ENCODE assay signal across 1 cellular context in genomic region chr19:1848399-1849131, GRCh38.
TF ChIP-seq lines count a peak whose summit lies in the region.

TSS of gene REXO1 (minus strand) at chr19:1848483. CDS start at chr19:1848358, 125 bp downstream.

TF ChIP-seq in HepG2, 621 proteins besides CTCF, POLR2A, EP300 and RAD21 (continued from another document and continues in another):
- TF ChIP-seq CEBPG (CRISPR knock-in tag; IDR thresholded peaks at IDR 0.05) (0 out of 2 replicates have a peak, but pooled peaks have one; percentile 5), TGIF2 (CRISPR knock-in tag; IDR thresholded peaks at IDR 0.05) (no peak), ZMYM2 (CRISPR knock-in tag; IDR thresholded peaks at IDR 0.05) (0 out of 2 replicates have a peak, but pooled peaks have one; percentile 30), PHF20 (CRISPR knock-in tag; IDR thresholded peaks at IDR 0.05) (peak; percentile 77), THRA (CRISPR knock-in tag; IDR thresholded peaks at IDR 0.05; ENCODE audit: borderline replicate concordance) (0 out of 2 replicates have a peak, but pooled peaks have one; percentile 38), AFF4 (CRISPR knock-in tag; IDR thresholded peaks at IDR 0.05) (no peak), ARID4A (CRISPR knock-in tag; IDR thresholded peaks at IDR 0.05; ENCODE audit: borderline replicate concordance) (no peak; the same call in 1 of the 2 replicates), ZNF629 (CRISPR knock-in tag; conservative IDR thresholded peaks at IDR 0.05) (no peak), HDAC1 (CRISPR knock-in tag; IDR thresholded peaks at IDR 0.05) (peak; percentile 56), REL (CRISPR knock-in tag; conservative IDR thresholded peaks at IDR 0.05) (no peak), ZNF546 (CRISPR knock-in tag; conservative IDR thresholded peaks at IDR 0.05) (0 out of 2 replicates have a peak, but pooled peaks have one; percentile 80), ZNF382 (CRISPR knock-in tag; IDR thresholded peaks at IDR 0.05; ENCODE audit: borderline replicate concordance) (no peak), CBX5 (CRISPR knock-in tag; IDR thresholded peaks at IDR 0.05; ENCODE audit: borderline replicate concordance) (0 out of 2 replicates have a peak, but pooled peaks have one; percentile 37), ATF7-NPFF (CRISPR knock-in tag; IDR thresholded peaks at IDR 0.05; ENCODE audit: low read depth) (0 out of 2 replicates have a peak, but pooled peaks have one; percentile 35), CBFB (CRISPR knock-in tag; IDR thresholded peaks at IDR 0.05) (peak; percentile 79), CSRNP2 (CRISPR knock-in tag; conservative IDR thresholded peaks at IDR 0.05; ENCODE audit: low read depth) (no peak), NR0B2 (CRISPR knock-in tag; IDR thresholded peaks at IDR 0.05) (no peak), ZNF414 (CRISPR knock-in tag; IDR thresholded peaks at IDR 0.05) (0 out of 2 replicates have a peak, but pooled peaks have one; percentile 14), KAT7 (CRISPR knock-in tag; IDR thresholded peaks at IDR 0.05; ENCODE audit: borderline replicate concordance) (no peak; the same call in 1 of the 2 replicates), SMAD9 (CRISPR knock-in tag; IDR thresholded peaks at IDR 0.05) (no peak), ZBTB26 (CRISPR knock-in tag; IDR thresholded peaks at IDR 0.05; ENCODE audit: borderline replicate concordance) (0 out of 2 replicates have a peak, but pooled peaks have one; percentile 26), ZNF770 (CRISPR knock-in tag; IDR thresholded peaks at IDR 0.05) (no peak; the same call in 1 of the 2 replicates), ZBTB46 (CRISPR knock-in tag; IDR thresholded peaks at IDR 0.05; ENCODE audit: borderline replicate concordance) (no peak), SAP130 (CRISPR knock-in tag; IDR thresholded peaks at IDR 0.05; ENCODE audit: low read depth) (peak; percentile 53), ZNF549 (CRISPR knock-in tag; IDR thresholded peaks at IDR 0.05) (no peak), MAFK (conservative IDR thresholded peaks at IDR 0.05 in 1 of 2, IDR thresholded peaks at IDR 0.05 in 1 of 2; ENCODE audit: low read length in 2 of 2) (no peak), ZNF772 (CRISPR knock-in tag; IDR thresholded peaks at IDR 0.05) (peak; percentile 95), ZNF691 (CRISPR knock-in tag; IDR thresholded peaks at IDR 0.05; ENCODE audit: borderline replicate concordance, low read depth) (no peak), GMEB1 (CRISPR knock-in tag; IDR thresholded peaks at IDR 0.05; ENCODE audit: borderline replicate concordance) (peak; percentile 76; the same call in 1 of the 2 replicates), CCAR2 (optimal IDR thresholded peaks at IDR 0.05; ENCODE audit: low read depth, low read length) (no peak), ZGPAT (CRISPR knock-in tag; IDR thresholded peaks at IDR 0.05) (peak; percentile 80; the same call in 1 of the 2 replicates)
